8 cellular contexts compared by ENCODE assay signal in the genomic region with DNA sequence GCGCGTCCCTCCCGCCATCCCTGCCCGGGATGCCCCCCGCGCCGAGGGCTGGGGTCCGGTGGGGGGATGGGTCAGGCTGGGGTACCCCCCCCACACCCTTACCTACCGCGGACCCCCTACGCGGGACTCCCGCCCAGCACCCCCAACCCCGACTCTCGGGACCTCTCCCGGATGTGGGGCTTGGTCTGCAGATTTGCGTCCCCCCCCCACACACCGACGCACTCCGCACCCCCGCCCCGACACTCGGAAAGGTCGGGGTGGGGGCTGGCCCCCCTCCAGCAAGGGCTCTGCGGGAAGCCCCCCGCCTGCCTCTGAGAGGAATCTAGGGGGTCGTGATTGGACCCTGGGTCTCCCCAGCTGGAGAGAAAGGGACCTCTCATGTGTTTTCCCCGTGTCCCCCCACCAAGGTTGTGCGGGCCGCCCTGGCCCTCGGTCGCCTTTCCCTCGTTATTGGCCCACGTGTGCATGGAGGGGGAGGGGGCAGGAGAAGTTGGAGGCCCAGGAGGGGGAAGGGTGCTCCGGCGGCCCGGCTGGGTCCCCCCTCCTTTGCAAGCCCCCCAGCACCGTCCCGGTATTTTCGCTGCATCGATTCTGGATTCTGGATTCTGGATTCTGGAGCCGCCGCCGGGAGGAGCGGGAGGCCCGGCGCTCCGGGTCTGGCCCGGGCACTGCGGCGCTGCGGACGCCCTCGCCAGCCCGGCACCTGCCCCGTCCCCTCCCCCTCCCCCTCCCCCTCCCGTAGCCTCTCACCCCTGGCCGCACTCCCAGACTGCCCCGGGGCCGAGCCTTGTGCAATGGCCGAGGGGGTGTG. TPM values are rescaled to one million over a fixed set of nuclear protein-coding genes. Genes with fewer than 3 reads are reported as not detected.
A peak's percentile ranks its signal among the peaks of the same experiment; 100 is the strongest.
DNase-seq lines count a peak whose midpoint lies in the region; ATAC-seq and TF ChIP-seq lines count a peak whose summit lies in the region.

No MANE protein-coding gene starts in this region.

- H3K9me3 Mint-ChIP-seq in activated T-cell treated with anti-CD3 and anti-CD28 coated beads, Interleukin-2, amount 50 U/mL, for 24 hours: no peaks in the 10 kb centered on the region
- H3K9me3 Mint-ChIP-seq in memory B cell (no peaks in the 10 kb centered on the region), type B pancreatic cell (no peaks in the 10 kb centered on the region)

- H3K4me2 ChIP-seq in PC-3 (ENCODE audit: low read length): peak overlapping the region; percentile 86

- TF ChIP-seq CTCF in PC-3 (conservative IDR thresholded peaks at IDR 0.05; ENCODE audit: low read depth, low read length): no peak
- TF ChIP-seq CTCF in colonic mucosa (IDR thresholded peaks at IDR 0.05): no peak
- no peak for TF ChIP-seq CTCF in type B pancreatic cell (conservative IDR thresholded peaks at IDR 0.05)

- peak overlapping the region; percentile 90 for H3K4me3 ChIP-seq in PC-3 (ENCODE audit: low read length)
- peak overlapping the region; percentile 64 for H3K4me3 ChIP-seq in colonic mucosa

- peak overlapping the region; percentile 63 for H2AFZ ChIP-seq in PC-3 (ENCODE audit: low read length)

- no peaks in the 10 kb centered on the region for H3K9me2 ChIP-seq in PC-3 (replicated peaks; ENCODE audit: low read length)

- H3K27ac ChIP-seq in PC-3 (ENCODE audit: low read length) (peak overlapping the region; percentile 74), colonic mucosa (peak overlapping the region; percentile 81)

- H3K27me3 ChIP-seq in PC-3 (ENCODE audit: low read length) (no peaks in the 10 kb centered on the region), colonic mucosa (no peaks in the 10 kb centered on the region)

- no peaks in the 10 kb centered on the region for H3K36me3 Mint-ChIP-seq in activated T-cell treated with anti-CD3 and anti-CD28 coated beads, Interleukin-2, amount 50 U/mL, for 24 hours (ENCODE audit: low read depth)
- peaks cover 4% of the 10 kb centered on the region for H3K36me3 Mint-ChIP-seq in memory B cell
- H3K36me3 Mint-ChIP-seq in type B pancreatic cell: no peaks in the 10 kb centered on the region

- H3K27ac Mint-ChIP-seq in activated T-cell treated with anti-CD3 and anti-CD28 coated beads, Interleukin-2, amount 50 U/mL, for 24 hours: no peak overlapping the region
- H3K27ac Mint-ChIP-seq in memory B cell: no peak overlapping the region
- no peak overlapping the region for H3K27ac Mint-ChIP-seq in type B pancreatic cell

- ATAC-seq in PC-3 (peak; percentile 16; the same call in 1 of the 2 replicates), memory B cell (ENCODE audit: low read depth) (no peak), GM18520 (IDR thresholded peaks at IDR 0.05; ENCODE audit: unreplicated experiment) (no peak)

- H3K4me1 ChIP-seq in PC-3 (ENCODE audit: insufficient read depth, low read length) (peaks cover 22% of the 10 kb centered on the region), colonic mucosa (no peaks in the 10 kb centered on the region)

- intact Hi-C loops in PC-3 (cut with micrococcal nuclease): no loop called here
- intact Hi-C loops in colonic mucosa (cut with DNase I): no loop called here

- peak overlapping the region; percentile 77 for H3K4me3 Mint-ChIP-seq in activated T-cell treated with anti-CD3 and anti-CD28 coated beads, Interleukin-2, amount 50 U/mL, for 24 hours
- H3K4me3 Mint-ChIP-seq in memory B cell (peak overlapping the region; percentile 43), type B pancreatic cell (peak overlapping the region; percentile 36)

- DNase-seq in activated T-cell treated with anti-CD3 and anti-CD28 coated beads, Interleukin-2, amount 50 U/mL, for 24 hours: peak; percentile 54
- DNase-seq in activated T-cell treated with anti-CD3 and anti-CD28 coated beads for 4 hours (no peak), PC-3 (peak; percentile 15), colonic mucosa (peak; percentile 76), memory B cell (ENCODE audit: low spot score in 2 of 2) (peak in 1 of 2 donors; percentile 20), type B pancreatic cell (ENCODE audit: extremely low spot score, unreplicated experiment) (no peak), H4 (ENCODE audit: low spot score) (no peak)

- POLR2A ChIA-PET in PC-3 (lab: Charles Lee; ENCODE audit: unreplicated experiment): no interaction called here

- H3K27me3 Mint-ChIP-seq in activated T-cell treated with anti-CD3 and anti-CD28 coated beads, Interleukin-2, amount 50 U/mL, for 24 hours: no peaks in the 10 kb centered on the region
- peaks cover 14% of the 10 kb centered on the region for H3K27me3 Mint-ChIP-seq in memory B cell
- peaks cover 83% of the 10 kb centered on the region for H3K27me3 Mint-ChIP-seq in type B pancreatic cell

- H3K9me3 ChIP-seq in PC-3 (ENCODE audit: low read length) (no peaks in the 10 kb centered on the region), colonic mucosa (no peaks in the 10 kb centered on the region)

- CTCF ChIA-PET in PC-3 (lab: Charles Lee): no interaction called here

- H3F3A ChIP-seq in PC-3 (ENCODE audit: low read length, unreplicated experiment): no peaks in the 10 kb centered on the region

- peaks cover 58% of the 10 kb centered on the region for H3K4me1 Mint-ChIP-seq in activated T-cell treated with anti-CD3 and anti-CD28 coated beads, Interleukin-2, amount 50 U/mL, for 24 hours (ENCODE audit: low read depth)
- H3K4me1 Mint-ChIP-seq in memory B cell (peaks cover 46% of the 10 kb centered on the region), type B pancreatic cell (ENCODE audit: unreplicated experiment) (peaks cover 21% of the 10 kb centered on the region)

- H4K20me1 ChIP-seq in PC-3 (ENCODE audit: low read length): no peaks in the 10 kb centered on the region

- BruUV-seq in PC-3 (replicated peaks; lab: Mats Ljungman, UMichigan): no TSS peak

- H3K36me3 ChIP-seq in PC-3 (ENCODE audit: low read depth, low read length): no peaks in the 10 kb centered on the region
- H3K36me3 ChIP-seq in colonic mucosa: no peaks in the 10 kb centered on the region

- H3K9ac ChIP-seq in PC-3 (ENCODE audit: low read length): peak overlapping the region; percentile 95
- peak overlapping the region; percentile 76 to 79 for H3K9ac ChIP-seq in colonic mucosa (ENCODE audit: low read depth in 2 of 2, low read length in 2 of 2)

- H3K79me2 ChIP-seq in PC-3 (ENCODE audit: low read length): peaks cover 74% of the 10 kb centered on the region

RNA-seq across cellular contexts. Expression of gene NFIC, which starts 0.6 kb away (rescaled TPM):
- total RNA-seq in PC-3 (2014; rRNA removed): 31.7 and 49.6 TPM in 2 replicates
- 10 to 100 TPM; 42.0 to 71.3 TPM for total RNA-seq in colonic mucosa
- 12.5 and 17.8 TPM in 2 replicates for total RNA-seq in type B pancreatic cell (ENCODE audit: low replicate concordance)
- 19.8 and 20.0 TPM in 2 replicates for total RNA-seq in H4 (2014; rRNA removed; shearing (Covaris generic))

Comparison
In these comparisons a context has a peak if more than half of its experiments do, and no peak if none do; other contexts are left out.
1. DNase-seq: peak in activated T-cell treated with anti-CD3 and anti-CD28 coated beads, Interleukin-2, amount 50 U/mL, for 24 hours (single experiment), PC-3 (single experiment) and colonic mucosa (single experiment); none in activated T-cell treated with anti-CD3 and anti-CD28 coated beads for 4 hours (single experiment), type B pancreatic cell (single experiment) and H4 (single experiment).
2. Peak in every context shown above with its lines, with median percentiles within 50 percentile points of each other: H3K4me3 Mint-ChIP-seq.